In the genomic region with DNA sequence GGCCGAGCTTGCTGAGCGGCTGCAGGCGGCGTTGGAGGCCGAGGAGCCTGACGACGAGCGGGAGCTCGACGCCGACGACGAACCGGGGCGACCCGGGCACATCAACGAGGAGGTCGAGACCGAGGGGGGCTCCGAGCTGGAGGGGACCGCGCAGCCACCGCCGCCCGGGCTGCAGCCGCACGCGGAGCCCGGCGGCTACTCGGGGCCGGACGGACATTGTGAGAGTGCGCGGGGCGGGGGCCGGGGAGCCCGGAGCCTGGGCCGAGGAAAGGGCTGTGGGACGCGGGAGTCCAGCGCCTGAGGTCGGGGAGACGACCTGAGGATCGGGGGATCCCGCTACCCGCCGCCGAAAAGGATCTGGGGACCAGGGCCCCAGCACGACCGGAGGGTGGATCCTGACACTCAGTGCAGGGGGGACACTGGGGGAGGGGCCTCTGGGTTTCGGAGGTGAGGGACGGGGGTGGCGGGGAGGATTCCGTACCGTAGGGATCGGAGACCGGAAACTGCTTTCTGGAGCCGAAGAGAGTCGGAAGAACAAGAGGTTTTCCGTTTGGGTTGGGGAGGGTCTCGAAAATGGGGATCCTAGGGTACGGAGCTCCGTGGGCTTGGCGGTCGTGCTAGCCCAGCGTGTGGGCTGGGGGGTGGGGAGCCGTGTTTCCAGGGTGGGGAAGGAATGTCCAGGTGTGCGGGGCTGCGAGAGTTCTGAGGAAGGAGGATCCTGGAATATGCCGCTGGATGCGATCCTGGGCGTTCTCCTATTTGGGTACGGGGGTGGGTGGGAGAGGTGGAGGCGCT, we compare ENCODE assay signal across 8 cellular contexts. TPM values are rescaled to one million over a fixed set of nuclear protein-coding genes. Genes with fewer than 3 reads are reported as not detected.
DNase-seq lines count a peak whose midpoint lies in the region; ATAC-seq and TF ChIP-seq lines count a peak whose summit lies in the region.

No MANE protein-coding gene starts in this region.

- no peak for TF ChIP-seq CTCF in VCaP (conservative IDR thresholded peaks at IDR 0.05)

- ATAC-seq in GM18867 (IDR thresholded peaks at IDR 0.05; ENCODE audit: unreplicated experiment): no peak

- peak; percentile 66 for DNase-seq in GM03348 (ENCODE audit: low spot score)
- peak; percentile 28 for DNase-seq in KBM-7
- peak; percentile 28 for DNase-seq in central memory CD4-positive, alpha-beta T cell
- DNase-seq in left kidney (ENCODE audit: low read depth, low spot score): peak; percentile 83
- peak; percentile 72 for DNase-seq in stimulated activated CD4-positive, alpha-beta T cell treated with anti-CD3 and anti-CD28 coated beads, Interleukin-4, amount 100 ng/mL, for 24 hours
- no peak for DNase-seq in mesenteric fat pad (ENCODE audit: low spot score)

- in situ Hi-C loops in KBM-7 (cut with MboI; ENCODE audit: low pct_unique_long_range_greater_than_20kb, low sequenced_read_pairs): no loop called here

- peak overlapping the region; percentile 100 for H3K27ac ChIP-seq in VCaP

RNA-seq across cellular contexts. Expression of a gene that starts 0.6 kb away (rescaled TPM):
- 143 TPM for total RNA-seq in mesenteric fat pad

RNA-seq across cellular contexts. Expression of a gene that starts 45.2 kb away (rescaled TPM):
- 20.5 TPM for total RNA-seq in mesenteric fat pad

RNA-seq across cellular contexts. Expression of a gene that starts 45.8 kb away (rescaled TPM):
- total RNA-seq in mesenteric fat pad: 61.1 TPM
